Comparison of ENCODE assay signal across 3 cellular contexts in genomic region chr10:132921818-132922807, GRCh38.
TF ChIP-seq lines count a peak whose summit lies in the region.

No MANE protein-coding gene starts in this region.

TF ChIP-seq in SK-N-SH, 30 proteins besides CTCF, POLR2A, EP300 and RAD21:
- TF ChIP-seq YY1 (IDR thresholded peaks at IDR 0.05; ENCODE audit: low read depth) (no peak), FOXM1 (IDR thresholded peaks at IDR 0.05; ENCODE audit: low read depth) (no peak), EZH2phosphoT487 (IDR thresholded peaks at IDR 0.05; ENCODE audit: borderline replicate concordance, low read depth) (no peak), SIN3A (IDR thresholded peaks at IDR 0.05; ENCODE audit: borderline replicate concordance, low read depth, low read length) (no peak)

TF ChIP-seq in SK-N-SH treated with all-trans-retinoic acid at 6 μM for 48 hours, 23 proteins besides CTCF, POLR2A, EP300 and RAD21:
- TF ChIP-seq ZNF70 (CRISPR knock-in tag; IDR thresholded peaks at IDR 0.05) (no peak), GLIS3 (CRISPR knock-in tag; IDR thresholded peaks at IDR 0.05) (no peak), ZFP30 (CRISPR knock-in tag; IDR thresholded peaks at IDR 0.05) (no peak), ISL1 (CRISPR knock-in tag; IDR thresholded peaks at IDR 0.05) (no peak), RARB (CRISPR knock-in tag; IDR thresholded peaks at IDR 0.05) (no peak), CSDC2 (CRISPR knock-in tag; IDR thresholded peaks at IDR 0.05) (no peak), ZNF8 (CRISPR knock-in tag; IDR thresholded peaks at IDR 0.05) (no peak), ZC3H10 (CRISPR knock-in tag; IDR thresholded peaks at IDR 0.05) (no peak), ZFP3 (CRISPR knock-in tag; IDR thresholded peaks at IDR 0.05) (no peak), POU6F1 (CRISPR knock-in tag; IDR thresholded peaks at IDR 0.05; ENCODE audit: borderline replicate concordance, low read depth) (no peak), PATZ1 (CRISPR knock-in tag; IDR thresholded peaks at IDR 0.05; ENCODE audit: borderline replicate concordance) (no peak), TOX (CRISPR knock-in tag; IDR thresholded peaks at IDR 0.05; ENCODE audit: borderline replicate concordance) (no peak), ESRRG (CRISPR knock-in tag; IDR thresholded peaks at IDR 0.05) (no peak), TCF4 (CRISPR knock-in tag; IDR thresholded peaks at IDR 0.05; ENCODE audit: borderline replicate concordance) (no peak), TSHZ2 (CRISPR knock-in tag; IDR thresholded peaks at IDR 0.05) (no peak), CREB5 (CRISPR knock-in tag; IDR thresholded peaks at IDR 0.05; ENCODE audit: low read depth) (no peak), OSR1 (CRISPR knock-in tag; IDR thresholded peaks at IDR 0.05) (no peak), PPARA (CRISPR knock-in tag; IDR thresholded peaks at IDR 0.05; ENCODE audit: borderline replicate concordance) (no peak)
- TF ChIP-seq, protein P1, sequence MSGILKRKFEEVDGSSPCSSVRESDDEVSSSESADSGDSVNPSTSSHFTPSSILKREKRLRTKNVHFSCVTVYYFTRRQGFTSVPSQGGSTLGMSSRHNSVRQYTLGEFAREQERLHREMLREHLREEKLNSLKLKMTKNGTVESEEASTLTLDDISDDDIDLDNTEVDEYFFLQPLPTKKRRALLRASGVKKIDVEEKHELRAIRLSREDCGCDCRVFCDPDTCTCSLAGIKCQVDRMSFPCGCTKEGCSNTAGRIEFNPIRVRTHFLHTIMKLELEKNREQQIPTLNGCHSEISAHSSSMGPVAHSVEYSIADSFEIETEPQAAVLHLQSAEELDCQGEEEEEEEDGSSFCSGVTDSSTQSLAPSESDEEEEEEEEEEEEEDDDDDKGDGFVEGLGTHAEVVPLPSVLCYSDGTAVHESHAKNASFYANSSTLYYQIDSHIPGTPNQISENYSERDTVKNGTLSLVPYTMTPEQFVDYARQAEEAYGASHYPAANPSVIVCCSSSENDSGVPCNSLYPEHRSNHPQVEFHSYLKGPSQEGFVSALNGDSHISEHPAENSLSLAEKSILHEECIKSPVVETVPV (CRISPR knock-in tag; IDR thresholded peaks at IDR 0.05): no peak

TF ChIP-seq in K562, 482 proteins besides CTCF, POLR2A, EP300 and RAD21:
- TF ChIP-seq ZNF699 (CRISPR knock-in tag; IDR thresholded peaks at IDR 0.05; ENCODE audit: insufficient replicate concordance): no peak
- TF ChIP-seq CC2D1A (IDR thresholded peaks at IDR 0.05): no peak
- no peak for TF ChIP-seq PCBP2 (IDR thresholded peaks at IDR 0.05; ENCODE audit: low read depth, low read length, poor library complexity, severe bottlenecking)
- no peak for TF ChIP-seq KDM1A (IDR thresholded peaks at IDR 0.05)
- TF ChIP-seq, protein P2, sequence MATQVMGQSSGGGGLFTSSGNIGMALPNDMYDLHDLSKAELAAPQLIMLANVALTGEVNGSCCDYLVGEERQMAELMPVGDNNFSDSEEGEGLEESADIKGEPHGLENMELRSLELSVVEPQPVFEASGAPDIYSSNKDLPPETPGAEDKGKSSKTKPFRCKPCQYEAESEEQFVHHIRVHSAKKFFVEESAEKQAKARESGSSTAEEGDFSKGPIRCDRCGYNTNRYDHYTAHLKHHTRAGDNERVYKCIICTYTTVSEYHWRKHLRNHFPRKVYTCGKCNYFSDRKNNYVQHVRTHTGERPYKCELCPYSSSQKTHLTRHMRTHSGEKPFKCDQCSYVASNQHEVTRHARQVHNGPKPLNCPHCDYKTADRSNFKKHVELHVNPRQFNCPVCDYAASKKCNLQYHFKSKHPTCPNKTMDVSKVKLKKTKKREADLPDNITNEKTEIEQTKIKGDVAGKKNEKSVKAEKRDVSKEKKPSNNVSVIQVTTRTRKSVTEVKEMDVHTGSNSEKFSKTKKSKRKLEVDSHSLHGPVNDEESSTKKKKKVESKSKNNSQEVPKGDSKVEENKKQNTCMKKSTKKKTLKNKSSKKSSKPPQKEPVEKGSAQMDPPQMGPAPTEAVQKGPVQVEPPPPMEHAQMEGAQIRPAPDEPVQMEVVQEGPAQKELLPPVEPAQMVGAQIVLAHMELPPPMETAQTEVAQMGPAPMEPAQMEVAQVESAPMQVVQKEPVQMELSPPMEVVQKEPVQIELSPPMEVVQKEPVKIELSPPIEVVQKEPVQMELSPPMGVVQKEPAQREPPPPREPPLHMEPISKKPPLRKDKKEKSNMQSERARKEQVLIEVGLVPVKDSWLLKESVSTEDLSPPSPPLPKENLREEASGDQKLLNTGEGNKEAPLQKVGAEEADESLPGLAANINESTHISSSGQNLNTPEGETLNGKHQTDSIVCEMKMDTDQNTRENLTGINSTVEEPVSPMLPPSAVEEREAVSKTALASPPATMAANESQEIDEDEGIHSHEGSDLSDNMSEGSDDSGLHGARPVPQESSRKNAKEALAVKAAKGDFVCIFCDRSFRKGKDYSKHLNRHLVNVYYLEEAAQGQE (CRISPR knock-in tag; IDR thresholded peaks at IDR 0.05; ENCODE audit: low read depth): no peak
- no peak for TF ChIP-seq FOXM1 (IDR thresholded peaks at IDR 0.05; ENCODE audit: low read depth)
- TF ChIP-seq FOXM1 (CRISPR knock-in tag; IDR thresholded peaks at IDR 0.05; ENCODE audit: low read depth): no peak
- no peak for TF ChIP-seq MEF2D (tag; conservative IDR thresholded peaks at IDR 0.05; ENCODE audit: low read depth)
- TF ChIP-seq CEBPG (CRISPR knock-in tag; IDR thresholded peaks at IDR 0.05): no peak
- no peak for TF ChIP-seq CEBPG (tag; conservative IDR thresholded peaks at IDR 0.05 in 1 of 2, IDR thresholded peaks at IDR 0.05 in 1 of 2)
- no peak for TF ChIP-seq TAF7 (tag; IDR thresholded peaks at IDR 0.05)
- TF ChIP-seq ZEB2 (IDR thresholded peaks at IDR 0.05): no peak
- TF ChIP-seq, protein P3, sequence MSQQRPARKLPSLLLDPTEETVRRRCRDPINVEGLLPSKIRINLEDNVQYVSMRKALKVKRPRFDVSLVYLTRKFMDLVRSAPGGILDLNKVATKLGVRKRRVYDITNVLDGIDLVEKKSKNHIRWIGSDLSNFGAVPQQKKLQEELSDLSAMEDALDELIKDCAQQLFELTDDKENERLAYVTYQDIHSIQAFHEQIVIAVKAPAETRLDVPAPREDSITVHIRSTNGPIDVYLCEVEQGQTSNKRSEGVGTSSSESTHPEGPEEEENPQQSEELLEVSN (IDR thresholded peaks at IDR 0.05; ENCODE audit: borderline replicate concordance in 1 of 2, extremely low read depth in 1 of 2, insufficient read depth in 1 of 2, insufficient read length in 1 of 2, low read depth in 1 of 2, low read length in 1 of 2, poor library complexity in 1 of 2, severe bottlenecking in 1 of 2): no peak
- TF ChIP-seq ATF7 (IDR thresholded peaks at IDR 0.05): no peak
- TF ChIP-seq GTF2E2 (tag; IDR thresholded peaks at IDR 0.05): no peak
- TF ChIP-seq ZFX (CRISPR knock-in tag; IDR thresholded peaks at IDR 0.05): no peak
